Comparison of ENCODE assay signal across 28 cellular contexts in genomic region chr6:48486373-48486772, GRCh38.
"Had no signal": no experiment of that assay in that cellular context is flagged by ENCODE, and none has a peak within 500 bp of the region (broad histone marks: within the 10 kb centered on the region; RNA-seq: fewer than 3 reads in every experiment).

No MANE protein-coding gene starts in this region.

- ATAC-seq: effector memory CD8-positive, alpha-beta T cell; esophagus mucosa; foreskin keratinocyte; gastrocnemius medialis; gastroesophageal sphincter; heart left ventricle; heart right ventricle had no signal

- H3K9me3 ChIP-seq: colonic mucosa, esophagus muscularis mucosa, esophagus squamous epithelium, gastrocnemius medialis, gastroesophageal sphincter, heart left ventricle, heart right ventricle had no signal

- H3K27ac ChIP-seq: colonic mucosa, coronary artery, dorsolateral prefrontal cortex, epithelial cell of prostate, esophagus muscularis mucosa, esophagus squamous epithelium, foreskin keratinocyte, gastrocnemius medialis, gastroesophageal sphincter, heart left ventricle, heart right ventricle had no signal

- DNase-seq: colonic mucosa; cortex of kidney; dermis blood vessel endothelial cell; dorsolateral prefrontal cortex; effector CD4-positive, alpha-beta T cell; effector CD8-positive, alpha-beta T cell; effector memory CD4-positive, alpha-beta T cell; effector memory CD8-positive, alpha-beta T cell; endodermal cell; erythroblast; esophagus squamous epithelium; foreskin fibroblast; foreskin keratinocyte; foreskin melanocyte; gastrocnemius medialis; glutamatergic neuron; head of caudate nucleus; heart left ventricle; heart right ventricle had no signal

- H3K4me3 ChIP-seq: colonic mucosa, coronary artery, dorsolateral prefrontal cortex, esophagus muscularis mucosa, esophagus squamous epithelium, gastrocnemius medialis, gastroesophageal sphincter, heart left ventricle, heart right ventricle had no signal

- FAIRE-seq: colon, endometrium, endothelial cell of umbilical vein, frontal cortex had no signal

- H3K27me3 ChIP-seq: colonic mucosa, dorsolateral prefrontal cortex, esophagus muscularis mucosa, esophagus squamous epithelium, foreskin keratinocyte, gastrocnemius medialis, gastroesophageal sphincter, heart left ventricle, heart right ventricle had no signal

- H3K4me1 ChIP-seq: colonic mucosa, esophagus muscularis mucosa, esophagus squamous epithelium, foreskin keratinocyte, gastrocnemius medialis, gastroesophageal sphincter, heart left ventricle, heart right ventricle had no signal

- H3K36me3 ChIP-seq: colonic mucosa, esophagus muscularis mucosa, esophagus squamous epithelium, gastrocnemius medialis, gastroesophageal sphincter, heart left ventricle, heart right ventricle had no signal
